13 cellular contexts compared by ENCODE assay signal in genomic region chr3:192331749-192332385, GRCh38.
DNase-seq lines count a peak whose midpoint lies in the region; ATAC-seq and TF ChIP-seq lines count a peak whose summit lies in the region.
"Had no signal": no experiment of that assay in that cellular context is flagged by ENCODE, and none has a peak within 500 bp of the region (broad histone marks: within the 10 kb centered on the region; RNA-seq: fewer than 3 reads in every experiment).

No MANE protein-coding gene starts in this region.

- H4K20me1 ChIP-seq in SK-N-SH (ENCODE audit: insufficient read depth), result no peaks in the 10 kb centered on the region

- under 1% methylated on average over 3 of the region's 3 CpGs for WGBS in SK-N-SH (ENCODE audit: low lambda C conversion rate)

- no peak overlapping the region for H2AFZ ChIP-seq in SK-N-SH (ENCODE audit: low read depth)
- H2AFZ ChIP-seq: parathyroid adenoma had no signal

- CTCF ChIA-PET in SK-N-SH (lab: Yijun Ruan, JAX), result interaction anchor here (1.7 kb wide), 1 partner anchor 19 kb away, joined by 5 read pairs; no protein-coding TSS in a partner anchor

- H3K9ac ChIP-seq in SK-N-SH, result no peak overlapping the region
- H3K9ac ChIP-seq in endocrine pancreas (ENCODE audit: control insufficient read depth, insufficient read depth, low read length), result no peak overlapping the region
- H3K9ac ChIP-seq: parathyroid adenoma had no signal

- DNase-seq in SK-N-SH, result no peak
- no peak for DNase-seq in cortex of kidney (lab: John Stamatoyannopoulos, UW)
- no peak for DNase-seq in NCI-H510A treated with DMSO at 0.1 percent for 48 hours (lab: John Stamatoyannopoulos, UW)
- DNase-seq: 8988T; activated gamma-delta T cell; effector CD8-positive, alpha-beta T cell; IMR-90 had no signal

- no peaks in the 10 kb centered on the region for H3K4me1 ChIP-seq in SK-N-SH (ENCODE audit: control insufficient read depth in 1 of 2, insufficient read depth in 2 of 2, low read depth in 1 of 2, low read length in 1 of 2)
- peaks cover 21% of the 10 kb centered on the region for H3K4me1 ChIP-seq in endocrine pancreas (ENCODE audit: control insufficient read depth, insufficient read depth, low read length)
- H3K4me1 ChIP-seq: parathyroid adenoma had no signal

- peak overlapping the region; percentile 11; the same call in 1 of the 2 replicates for H3K4me2 ChIP-seq in SK-N-SH

- TF ChIP-seq RAD21 in SK-N-SH (IDR thresholded peaks at IDR 0.05; ENCODE audit: low read length), result no peak

- H3K4me3 ChIP-seq in SK-N-SH (ENCODE audit: low read depth in 2 of 2, low read length in 1 of 2) (peak overlapping the region; percentile 14 to 16; a peak in 3 of 4 replicates), endocrine pancreas (ENCODE audit: control insufficient read depth, insufficient read depth, low read length) (peak overlapping the region; percentile 75)

- no peaks in the 10 kb centered on the region for H3F3A ChIP-seq in SK-N-SH (replicated peaks; ENCODE audit: insufficient read depth)

- H3K27ac ChIP-seq in SK-N-SH (ENCODE audit: low read depth in 2 of 2, low read length in 1 of 2), result no peak overlapping the region
- H3K27ac ChIP-seq: parathyroid adenoma had no signal

- no peaks in the 10 kb centered on the region for H3K27me3 ChIP-seq in SK-N-SH (ENCODE audit: insufficient read depth)
- H3K27me3 ChIP-seq in endocrine pancreas (ENCODE audit: control insufficient read depth, insufficient read depth, low read length), result no peaks in the 10 kb centered on the region

- no peaks in the 10 kb centered on the region for H3K79me2 ChIP-seq in SK-N-SH (ENCODE audit: insufficient read depth)
- H3K79me2 ChIP-seq: parathyroid adenoma had no signal

- no peaks in the 10 kb centered on the region for H3K36me3 ChIP-seq in SK-N-SH (replicated peaks in 1 of 2; ENCODE audit: control insufficient read depth in 1 of 2, insufficient read depth in 2 of 2, low read length in 1 of 2)
- H3K36me3 ChIP-seq in endocrine pancreas (ENCODE audit: control insufficient read depth, insufficient read depth, low read length), result no peaks in the 10 kb centered on the region

- no peaks in the 10 kb centered on the region for H3K9me3 ChIP-seq in SK-N-SH
- no peaks in the 10 kb centered on the region for H3K9me3 ChIP-seq in endocrine pancreas (ENCODE audit: control insufficient read depth, low read length)

- H3K9me2 ChIP-seq in SK-N-SH, result no peaks in the 10 kb centered on the region

- POLR2A ChIA-PET in SK-N-SH (lab: Yijun Ruan, JAX), result no interaction called here

- no peak for TF ChIP-seq CTCF in SK-N-SH (IDR thresholded peaks at IDR 0.05)

- no peak for TF ChIP-seq EP300 in SK-N-SH (IDR thresholded peaks at IDR 0.05; ENCODE audit: borderline replicate concordance in 1 of 2, low read depth in 1 of 2, low read length in 1 of 2)

- ATAC-seq in SK-N-SH treated with all-trans-retinoic acid at 6 μM for 48 hours (no peak), GM19372 (IDR thresholded peaks at IDR 0.05; ENCODE audit: low read depth, unreplicated experiment) (peak; percentile 62), HG03354 (IDR thresholded peaks at IDR 0.05; ENCODE audit: poor library complexity, severe bottlenecking, unreplicated experiment) (peak; percentile 62), HG02759 (IDR thresholded peaks at IDR 0.05; ENCODE audit: unreplicated experiment) (no peak)

TF ChIP-seq in SK-N-SH, 30 proteins besides CTCF, POLR2A, EP300 and RAD21:
- no peak for TF ChIP-seq TAF1 (IDR thresholded peaks at IDR 0.05; ENCODE audit: borderline replicate concordance, low read depth, low read length)

TF ChIP-seq in SK-N-SH treated with all-trans-retinoic acid at 6 μM for 48 hours, 23 proteins besides CTCF, POLR2A, EP300 and RAD21:
- no peak for TF ChIP-seq ISL1 (CRISPR knock-in tag; IDR thresholded peaks at IDR 0.05)
- no peak for TF ChIP-seq ARNTL (CRISPR knock-in tag; IDR thresholded peaks at IDR 0.05; ENCODE audit: borderline replicate concordance, low read depth)
- TF ChIP-seq ZNF70 (CRISPR knock-in tag; IDR thresholded peaks at IDR 0.05), result no peak
- TF ChIP-seq ZNF565 (CRISPR knock-in tag; conservative IDR thresholded peaks at IDR 0.05; ENCODE audit: low read depth), result no peak
- TF ChIP-seq TCF4 (CRISPR knock-in tag; IDR thresholded peaks at IDR 0.05; ENCODE audit: borderline replicate concordance), result no peak
- TF ChIP-seq ZC3H10 (CRISPR knock-in tag; IDR thresholded peaks at IDR 0.05), result no peak
- no peak for TF ChIP-seq TSHZ2 (CRISPR knock-in tag; IDR thresholded peaks at IDR 0.05)
- no peak for TF ChIP-seq ESRRG (CRISPR knock-in tag; IDR thresholded peaks at IDR 0.05)
- no peak for TF ChIP-seq ZFP30 (CRISPR knock-in tag; IDR thresholded peaks at IDR 0.05)
- no peak for TF ChIP-seq SNAI2 (CRISPR knock-in tag; IDR thresholded peaks at IDR 0.05)

Comparison
In these comparisons a context has a peak if more than half of its experiments do, and no peak if none do; other contexts are left out.
1. ATAC-seq: peak in GM19372 (single experiment) and HG03354 (single experiment); none in SK-N-SH treated with all-trans-retinoic acid at 6 μM for 48 hours (single experiment) and HG02759 (single experiment).